1 cellular context compared by ENCODE assay signal in the genomic region with DNA sequence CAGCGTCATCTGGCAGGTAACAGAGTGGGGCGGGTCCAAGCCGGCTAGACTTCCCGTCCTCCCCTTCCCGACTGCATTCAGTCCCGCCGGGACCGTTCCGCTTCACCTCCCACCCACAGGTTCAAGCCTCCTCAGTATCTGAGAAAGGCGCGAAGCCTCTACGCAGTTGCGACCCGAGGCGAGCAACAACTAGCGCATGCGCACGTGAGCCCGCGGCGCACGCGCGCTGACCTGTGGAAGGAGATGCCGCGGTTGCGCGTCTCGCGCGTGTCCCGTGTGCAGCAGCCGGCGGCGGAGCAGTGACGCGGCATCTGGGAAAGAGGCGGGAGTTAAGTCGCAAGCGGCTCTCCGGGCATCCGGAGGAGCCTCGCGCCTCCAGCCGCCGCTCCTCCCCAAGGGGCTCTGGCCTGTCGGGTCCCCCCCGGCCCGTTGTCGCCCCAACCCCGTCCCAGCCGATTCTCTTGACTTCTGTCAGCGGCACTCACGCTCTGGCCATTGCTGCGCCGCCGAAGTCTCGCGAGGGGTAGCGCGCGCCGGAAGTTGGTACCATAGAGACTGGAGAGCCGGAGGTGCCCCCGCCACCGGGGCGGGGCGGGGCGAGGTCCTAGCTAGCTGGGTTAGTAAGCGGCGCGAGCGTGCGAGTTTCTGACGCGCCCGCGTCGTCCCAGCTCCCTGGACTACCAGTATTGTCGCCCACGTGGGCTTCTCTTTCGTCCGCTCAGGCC.
TF ChIP-seq lines count a peak whose summit lies in the region.

A gene with protein sequence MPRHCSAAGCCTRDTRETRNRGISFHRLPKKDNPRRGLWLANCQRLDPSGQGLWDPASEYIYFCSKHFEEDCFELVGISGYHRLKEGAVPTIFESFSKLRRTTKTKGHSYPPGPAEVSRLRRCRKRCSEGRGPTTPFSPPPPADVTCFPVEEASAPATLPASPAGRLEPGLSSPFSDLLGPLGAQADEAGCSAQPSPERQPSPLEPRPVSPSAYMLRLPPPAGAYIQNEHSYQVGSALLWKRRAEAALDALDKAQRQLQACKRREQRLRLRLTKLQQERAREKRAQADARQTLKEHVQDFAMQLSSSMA (minus strand): TSS at position 518 of the 725 bp plus-strand sequence. CDS start 207 bp downstream, at position 311.

TF ChIP-seq in HEK293, 187 proteins besides CTCF, POLR2A, EP300 and RAD21 (continued from another document):
- TF ChIP-seq, protein P1, sequence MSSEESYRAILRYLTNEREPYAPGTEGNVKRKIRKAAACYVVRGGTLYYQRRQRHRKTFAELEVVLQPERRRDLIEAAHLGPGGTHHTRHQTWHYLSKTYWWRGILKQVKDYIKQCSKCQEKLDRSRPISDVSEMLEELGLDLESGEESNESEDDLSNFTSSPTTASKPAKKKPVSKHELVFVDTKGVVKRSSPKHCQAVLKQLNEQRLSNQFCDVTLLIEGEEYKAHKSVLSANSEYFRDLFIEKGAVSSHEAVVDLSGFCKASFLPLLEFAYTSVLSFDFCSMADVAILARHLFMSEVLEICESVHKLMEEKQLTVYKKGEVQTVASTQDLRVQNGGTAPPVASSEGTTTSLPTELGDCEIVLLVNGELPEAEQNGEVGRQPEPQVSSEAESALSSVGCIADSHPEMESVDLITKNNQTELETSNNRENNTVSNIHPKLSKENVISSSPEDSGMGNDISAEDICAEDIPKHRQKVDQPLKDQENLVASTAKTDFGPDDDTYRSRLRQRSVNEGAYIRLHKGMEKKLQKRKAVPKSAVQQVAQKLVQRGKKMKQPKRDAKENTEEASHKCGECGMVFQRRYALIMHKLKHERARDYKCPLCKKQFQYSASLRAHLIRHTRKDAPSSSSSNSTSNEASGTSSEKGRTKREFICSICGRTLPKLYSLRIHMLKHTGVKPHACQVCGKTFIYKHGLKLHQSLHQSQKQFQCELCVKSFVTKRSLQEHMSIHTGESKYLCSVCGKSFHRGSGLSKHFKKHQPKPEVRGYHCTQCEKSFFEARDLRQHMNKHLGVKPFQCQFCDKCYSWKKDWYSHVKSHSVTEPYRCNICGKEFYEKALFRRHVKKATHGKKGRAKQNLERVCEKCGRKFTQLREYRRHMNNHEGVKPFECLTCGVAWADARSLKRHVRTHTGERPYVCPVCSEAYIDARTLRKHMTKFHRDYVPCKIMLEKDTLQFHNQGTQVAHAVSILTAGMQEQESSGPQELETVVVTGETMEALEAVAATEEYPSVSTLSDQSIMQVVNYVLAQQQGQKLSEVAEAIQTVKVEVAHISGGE (tag by site-specific recombination; conservative IDR thresholded peaks at IDR 0.05; ENCODE audit: low read depth): peak; percentile 79
- no peak; the same call in 1 of the 2 replicates for TF ChIP-seq ZNF843 (tag by site-specific recombination; IDR thresholded peaks at IDR 0.05)
- TF ChIP-seq, protein P2, sequence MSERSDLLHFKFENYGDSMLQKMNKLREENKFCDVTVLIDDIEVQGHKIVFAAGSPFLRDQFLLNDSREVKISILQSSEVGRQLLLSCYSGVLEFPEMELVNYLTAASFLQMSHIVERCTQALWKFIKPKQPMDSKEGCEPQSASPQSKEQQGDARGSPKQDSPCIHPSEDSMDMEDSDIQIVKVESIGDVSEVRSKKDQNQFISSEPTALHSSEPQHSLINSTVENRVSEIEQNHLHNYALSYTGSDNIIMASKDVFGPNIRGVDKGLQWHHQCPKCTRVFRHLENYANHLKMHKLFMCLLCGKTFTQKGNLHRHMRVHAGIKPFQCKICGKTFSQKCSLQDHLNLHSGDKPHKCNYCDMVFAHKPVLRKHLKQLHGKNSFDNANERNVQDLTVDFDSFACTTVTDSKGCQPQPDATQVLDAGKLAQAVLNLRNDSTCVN (tag by site-specific recombination; optimal IDR thresholded peaks at IDR 0.05): peak; percentile 99
- TF ChIP-seq SP3 (tag by site-specific recombination; IDR thresholded peaks at IDR 0.05): peak; percentile 71
- TF ChIP-seq ZNF629 (tag by site-specific recombination; IDR thresholded peaks at IDR 0.05): peak; percentile 74; the same call in 1 of the 2 replicates
- TF ChIP-seq IKZF3 (tag by site-specific recombination; IDR thresholded peaks at IDR 0.05): peak; percentile 86
- TF ChIP-seq, protein P3, sequence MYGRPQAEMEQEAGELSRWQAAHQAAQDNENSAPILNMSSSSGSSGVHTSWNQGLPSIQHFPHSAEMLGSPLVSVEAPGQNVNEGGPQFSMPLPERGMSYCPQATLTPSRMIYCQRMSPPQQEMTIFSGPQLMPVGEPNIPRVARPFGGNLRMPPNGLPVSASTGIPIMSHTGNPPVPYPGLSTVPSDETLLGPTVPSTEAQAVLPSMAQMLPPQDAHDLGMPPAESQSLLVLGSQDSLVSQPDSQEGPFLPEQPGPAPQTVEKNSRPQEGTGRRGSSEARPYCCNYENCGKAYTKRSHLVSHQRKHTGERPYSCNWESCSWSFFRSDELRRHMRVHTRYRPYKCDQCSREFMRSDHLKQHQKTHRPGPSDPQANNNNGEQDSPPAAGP (tag by site-specific recombination; IDR thresholded peaks at IDR 0.05): peak; percentile 85
- TF ChIP-seq, protein P4, sequence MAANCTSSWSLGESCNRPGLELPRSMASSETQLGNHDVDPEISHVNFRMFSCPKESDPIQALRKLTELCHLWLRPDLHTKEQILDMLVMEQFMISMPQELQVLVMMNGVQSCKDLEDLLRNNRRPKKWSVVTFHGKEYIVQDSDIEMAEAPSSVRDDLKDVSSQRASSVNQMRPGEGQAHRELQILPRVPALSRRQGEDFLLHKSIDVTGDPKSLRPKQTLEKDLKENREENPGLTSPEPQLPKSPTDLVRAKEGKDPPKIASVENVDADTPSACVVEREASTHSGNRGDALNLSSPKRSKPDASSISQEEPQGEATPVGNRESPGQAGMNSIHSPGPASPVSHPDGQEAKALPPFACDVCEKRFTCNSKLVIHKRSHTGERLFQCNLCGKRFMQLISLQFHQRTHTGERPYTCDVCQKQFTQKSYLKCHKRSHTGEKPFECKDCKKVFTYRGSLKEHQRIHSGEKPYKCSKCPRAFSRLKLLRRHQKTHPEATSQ (tag by site-specific recombination; IDR thresholded peaks at IDR 0.05): peak; percentile 13; the same call in 1 of the 2 replicates
- TF ChIP-seq FEZF1 (tag by site-specific recombination; IDR thresholded peaks at IDR 0.05): peak; percentile 76
- peak; percentile 2; the same call in 1 of the 2 replicates for TF ChIP-seq ZNF792 (tag by site-specific recombination; IDR thresholded peaks at IDR 0.05)
- TF ChIP-seq, protein P5, sequence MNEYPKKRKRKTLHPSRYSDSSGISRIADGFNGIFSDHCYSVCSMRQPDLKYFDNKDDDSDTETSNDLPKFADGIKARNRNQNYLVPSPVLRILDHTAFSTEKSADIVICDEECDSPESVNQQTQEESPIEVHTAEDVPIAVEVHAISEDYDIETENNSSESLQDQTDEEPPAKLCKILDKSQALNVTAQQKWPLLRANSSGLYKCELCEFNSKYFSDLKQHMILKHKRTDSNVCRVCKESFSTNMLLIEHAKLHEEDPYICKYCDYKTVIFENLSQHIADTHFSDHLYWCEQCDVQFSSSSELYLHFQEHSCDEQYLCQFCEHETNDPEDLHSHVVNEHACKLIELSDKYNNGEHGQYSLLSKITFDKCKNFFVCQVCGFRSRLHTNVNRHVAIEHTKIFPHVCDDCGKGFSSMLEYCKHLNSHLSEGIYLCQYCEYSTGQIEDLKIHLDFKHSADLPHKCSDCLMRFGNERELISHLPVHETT (tag by site-specific recombination; IDR thresholded peaks at IDR 0.05): 0 out of 2 replicates have a peak, but pooled peaks have one; percentile 21
- TF ChIP-seq KLF16 (tag by site-specific recombination; IDR thresholded peaks at IDR 0.05): peak; percentile 73
- TF ChIP-seq KLF7 (tag by site-specific recombination; IDR thresholded peaks at IDR 0.05; ENCODE audit: borderline replicate concordance): peak; percentile 80; the same call in 1 of the 2 replicates
- TF ChIP-seq, protein P6, sequence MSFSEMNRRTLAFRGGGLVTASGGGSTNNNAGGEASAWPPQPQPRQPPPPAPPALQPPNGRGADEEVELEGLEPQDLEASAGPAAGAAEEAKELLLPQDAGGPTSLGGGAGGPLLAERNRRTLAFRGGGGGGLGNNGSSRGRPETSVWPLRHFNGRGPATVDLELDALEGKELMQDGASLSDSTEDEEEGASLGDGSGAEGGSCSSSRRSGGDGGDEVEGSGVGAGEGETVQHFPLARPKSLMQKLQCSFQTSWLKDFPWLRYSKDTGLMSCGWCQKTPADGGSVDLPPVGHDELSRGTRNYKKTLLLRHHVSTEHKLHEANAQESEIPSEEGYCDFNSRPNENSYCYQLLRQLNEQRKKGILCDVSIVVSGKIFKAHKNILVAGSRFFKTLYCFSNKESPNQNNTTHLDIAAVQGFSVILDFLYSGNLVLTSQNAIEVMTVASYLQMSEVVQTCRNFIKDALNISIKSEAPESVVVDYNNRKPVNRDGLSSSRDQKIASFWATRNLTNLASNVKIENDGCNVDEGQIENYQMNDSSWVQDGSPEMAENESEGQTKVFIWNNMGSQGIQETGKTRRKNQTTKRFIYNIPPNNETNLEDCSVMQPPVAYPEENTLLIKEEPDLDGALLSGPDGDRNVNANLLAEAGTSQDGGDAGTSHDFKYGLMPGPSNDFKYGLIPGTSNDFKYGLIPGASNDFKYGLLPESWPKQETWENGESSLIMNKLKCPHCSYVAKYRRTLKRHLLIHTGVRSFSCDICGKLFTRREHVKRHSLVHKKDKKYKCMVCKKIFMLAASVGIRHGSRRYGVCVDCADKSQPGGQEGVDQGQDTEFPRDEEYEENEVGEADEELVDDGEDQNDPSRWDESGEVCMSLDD (tag by site-specific recombination; IDR thresholded peaks at IDR 0.05): peak; percentile 97
- peak; percentile 88 for TF ChIP-seq SP7 (tag by site-specific recombination; IDR thresholded peaks at IDR 0.05)
- TF ChIP-seq, protein P7, sequence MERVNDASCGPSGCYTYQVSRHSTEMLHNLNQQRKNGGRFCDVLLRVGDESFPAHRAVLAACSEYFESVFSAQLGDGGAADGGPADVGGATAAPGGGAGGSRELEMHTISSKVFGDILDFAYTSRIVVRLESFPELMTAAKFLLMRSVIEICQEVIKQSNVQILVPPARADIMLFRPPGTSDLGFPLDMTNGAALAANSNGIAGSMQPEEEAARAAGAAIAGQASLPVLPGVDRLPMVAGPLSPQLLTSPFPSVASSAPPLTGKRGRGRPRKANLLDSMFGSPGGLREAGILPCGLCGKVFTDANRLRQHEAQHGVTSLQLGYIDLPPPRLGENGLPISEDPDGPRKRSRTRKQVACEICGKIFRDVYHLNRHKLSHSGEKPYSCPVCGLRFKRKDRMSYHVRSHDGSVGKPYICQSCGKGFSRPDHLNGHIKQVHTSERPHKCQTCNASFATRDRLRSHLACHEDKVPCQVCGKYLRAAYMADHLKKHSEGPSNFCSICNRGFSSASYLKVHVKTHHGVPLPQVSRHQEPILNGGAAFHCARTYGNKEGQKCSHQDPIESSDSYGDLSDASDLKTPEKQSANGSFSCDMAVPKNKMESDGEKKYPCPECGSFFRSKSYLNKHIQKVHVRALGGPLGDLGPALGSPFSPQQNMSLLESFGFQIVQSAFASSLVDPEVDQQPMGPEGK (tag by site-specific recombination; IDR thresholded peaks at IDR 0.05): peak; percentile 97
- peak; percentile 59; the same call in 1 of the 2 replicates for TF ChIP-seq ZNF660 (tag by site-specific recombination; IDR thresholded peaks at IDR 0.05)
- TF ChIP-seq ZNF37A (tag by site-specific recombination; IDR thresholded peaks at IDR 0.05): no peak
- TF ChIP-seq ZNF394 (tag by site-specific recombination; IDR thresholded peaks at IDR 0.05; ENCODE audit: borderline replicate concordance): peak; percentile 78; the same call in 1 of the 2 replicates
